ENCODE assay signal across 25 cellular contexts in genomic region chr11:102284008-102284407, GRCh38. TPM values are rescaled to one million over a fixed set of nuclear protein-coding genes. Genes with fewer than 3 reads are reported as not detected.
DNase-seq lines count a peak whose midpoint lies in the region; ATAC-seq, FAIRE-seq and TF ChIP-seq lines count a peak whose summit lies in the region.
"Had no signal": no experiment of that assay in that cellular context is flagged by ENCODE, and none has a peak within 500 bp of the region (broad histone marks: within the 10 kb centered on the region; RNA-seq: fewer than 3 reads in every experiment).

No MANE protein-coding gene starts in this region.

- in situ Hi-C loops in HepG2 (cut with HindIII; ENCODE audit: extremely low pct_ligation_motif_present, low pct_unique_long_range_greater_than_20kb), result no loop called here

- ATAC-seq in HepG2 (no peak), right lobe of liver (no peak), GM21526 (IDR thresholded peaks at IDR 0.05; ENCODE audit: low FRiP score, unreplicated experiment) (no peak)
- ATAC-seq: CD8-positive, alpha-beta T cell; GM23338 had no signal

- peak overlapping the region; percentile 19 for H3K27ac Mint-ChIP-seq in type B pancreatic cell
- H3K27ac Mint-ChIP-seq: B cell; CD8-positive, alpha-beta T cell; GM23338 had no signal

- no peak for TF ChIP-seq POLR2A in HepG2 (IDR thresholded peaks at IDR 0.05; ENCODE audit: insufficient read depth in 1 of 2, low read depth in 2 of 2, low read length in 2 of 2)
- TF ChIP-seq POLR2A in right lobe of liver (IDR thresholded peaks at IDR 0.05), result no peak

- BruUV-seq in HepG2 (replicated peaks; lab: Mats Ljungman, UMichigan), result no TSS peak

- no peak overlapping the region for H3K4me3 Mint-ChIP-seq in type B pancreatic cell
- H3K4me3 Mint-ChIP-seq: B cell; CD4-positive, CD25-positive, alpha-beta regulatory T cell; CD8-positive, alpha-beta T cell; GM23338; HFFc6 had no signal

- H3K36me3 Mint-ChIP-seq in type B pancreatic cell, result peaks cover 3% of the 10 kb centered on the region
- H3K36me3 Mint-ChIP-seq: CD4-positive, CD25-positive, alpha-beta regulatory T cell; CD8-positive, alpha-beta T cell had no signal

- no peaks in the 10 kb centered on the region for H3K36me3 ChIP-seq in HepG2 (replicated peaks in 1 of 2; ENCODE audit: control insufficient read depth in 1 of 2, insufficient read depth in 2 of 2, low read length in 2 of 2)
- no peaks in the 10 kb centered on the region for H3K36me3 ChIP-seq in right lobe of liver
- no peaks in the 10 kb centered on the region for H3K36me3 ChIP-seq in osteoblast (ENCODE audit: insufficient read depth, low read length)
- H3K36me3 ChIP-seq: BLaER1, HAP-1 had no signal

- CTCF ChIA-PET in HepG2 (lab: Yijun Ruan, JAX; ENCODE audit: low intra/inter-chr PET ratio, low total read pairs), result no interaction called here

- intact Hi-C loops in HepG2 (cut with micrococcal nuclease; ENCODE audit: unreplicated experiment), result no loop called here
- intact Hi-C loops in right lobe of liver (cut with DNase I), result no loop called here

- no peaks in the 10 kb centered on the region for H3K9me3 Mint-ChIP-seq in type B pancreatic cell
- H3K9me3 Mint-ChIP-seq: CD4-positive, CD25-positive, alpha-beta regulatory T cell; CD8-positive, alpha-beta T cell; GM23338; HFFc6 had no signal

- H4K20me1 ChIP-seq in HepG2 (ENCODE audit: insufficient read depth, low read length) (no peaks in the 10 kb centered on the region), osteoblast (ENCODE audit: insufficient read depth, low read length) (no peaks in the 10 kb centered on the region)
- H4K20me1 ChIP-seq: BLaER1 had no signal

- no peak for TF ChIP-seq RAD21 in HepG2 (CRISPR knock-in tag; IDR thresholded peaks at IDR 0.05)

- no peak for DNase-seq in HepG2 (ENCODE audit: low spot score)
- no peak for DNase-seq in right lobe of liver
- DNase-seq in epithelial cell of esophagus (ENCODE audit: low read depth), result peak; percentile 51
- DNase-seq in osteoblast (ENCODE audit: insufficient read length, low spot score, missing footprints), result no peak
- no peak for DNase-seq in type B pancreatic cell (ENCODE audit: extremely low spot score, unreplicated experiment)
- no peak for DNase-seq in activated naive CD4-positive, alpha-beta T cell treated with anti-CD3 and anti-CD28 coated beads, Interleukin-2, amount 50 U/mL, for 16 hours
- DNase-seq in NCI-H1694 (lab: John Stamatoyannopoulos, UW), result no peak
- DNase-seq: Caco-2; CD4-positive, CD25-positive, alpha-beta regulatory T cell; CD8-positive, alpha-beta T cell; DMS153; DND-41; HFFc6 had no signal

- no peak overlapping the region for H3K9ac ChIP-seq in HepG2 (ENCODE audit: insufficient read depth, low read depth, low read length)
- H3K9ac ChIP-seq: BLaER1 had no signal

- 55% methylated on average over 3 of the region's 3 CpGs for WGBS in HepG2 (ENCODE audit: low lambda C conversion rate)
- WGBS in right lobe of liver (ENCODE audit: insufficient coverage, low coverage, low lambda C conversion rate, missing lambda C conversion rate), result 76% methylated on average over 3 of the region's 3 CpGs

- no peaks in the 10 kb centered on the region for H3K79me2 ChIP-seq in HepG2 (ENCODE audit: insufficient read depth, low read length)
- H3K79me2 ChIP-seq in osteoblast (ENCODE audit: insufficient read depth, low read length), result no peaks in the 10 kb centered on the region

- H3K27me3 Mint-ChIP-seq in type B pancreatic cell, result no peaks in the 10 kb centered on the region

- peaks cover 81% of the 10 kb centered on the region for H3K4me1 ChIP-seq in HepG2 (ENCODE audit: insufficient read depth, low read length)
- peaks cover 0 to 12% (median 0%) of the 10 kb centered on the region in 4 donors for H3K4me1 ChIP-seq in right lobe of liver
- H3K4me1 ChIP-seq in osteoblast (ENCODE audit: insufficient read depth, low read length), result peaks cover 16% of the 10 kb centered on the region

- TF ChIP-seq EP300 in HepG2 (IDR thresholded peaks at IDR 0.05; ENCODE audit: low read depth in 2 of 2, low read length in 2 of 2) (no peak), HepG2 (CRISPR knock-in tag; IDR thresholded peaks at IDR 0.05; ENCODE audit: borderline replicate concordance) (no peak)

- peaks cover 32% of the 10 kb centered on the region for H3K4me1 Mint-ChIP-seq in type B pancreatic cell (ENCODE audit: unreplicated experiment)

- H3K27me3 ChIP-seq in HepG2 (ENCODE audit: control insufficient read depth in 1 of 2, insufficient read depth in 2 of 2, low read length in 2 of 2), result no peaks in the 10 kb centered on the region
- no peaks in the 10 kb centered on the region for H3K27me3 ChIP-seq in right lobe of liver
- no peaks in the 10 kb centered on the region for H3K27me3 ChIP-seq in osteoblast (ENCODE audit: insufficient read depth, low read length)
- H3K27me3 ChIP-seq: BLaER1 had no signal

- TF ChIP-seq CTCF in HepG2 (CRISPR knock-in tag; IDR thresholded peaks at IDR 0.05) (no peak), right lobe of liver (IDR thresholded peaks at IDR 0.05) (no peak), epithelial cell of esophagus (IDR thresholded peaks at IDR 0.05; ENCODE audit: insufficient read depth, low read depth, low read length, missing control alignments) (no peak), osteoblast (IDR thresholded peaks at IDR 0.05; ENCODE audit: extremely low read depth, low read depth, low read length) (no peak), type B pancreatic cell (conservative IDR thresholded peaks at IDR 0.05) (no peak)

- no peak overlapping the region for H2AFZ ChIP-seq in HepG2 (ENCODE audit: low read length)
- no peak overlapping the region for H2AFZ ChIP-seq in osteoblast (ENCODE audit: low read length)

- H3K27ac ChIP-seq in HepG2 (ENCODE audit: extremely low read length, insufficient read depth, low read length), result no peak overlapping the region
- no peak overlapping the region for H3K27ac ChIP-seq in right lobe of liver
- H3K27ac ChIP-seq in osteoblast (ENCODE audit: low read depth, low read length), result peak overlapping the region; percentile 82
- H3K27ac ChIP-seq: 22Rv1, BLaER1, C4-2B had no signal

- no peak overlapping the region for H3K4me2 ChIP-seq in HepG2 (ENCODE audit: low read depth, low read length)
- no peak overlapping the region for H3K4me2 ChIP-seq in osteoblast (ENCODE audit: insufficient read depth, low read length)
- H3K4me2 ChIP-seq: BLaER1, GM23338 had no signal

- H3K9me3 ChIP-seq in HepG2 (ENCODE audit: low read length) (no peaks in the 10 kb centered on the region), right lobe of liver (no peaks in the 10 kb centered on the region), osteoblast (ENCODE audit: low read depth, low read length) (no peaks in the 10 kb centered on the region)
- H3K9me3 ChIP-seq: BLaER1, Caco-2, HAP-1 had no signal

- FAIRE-seq in HepG2 (lab: Jason Lieb, UNC), result no peak
- FAIRE-seq: A204.1, G401.6, GM12892, GM19239, H54 had no signal

- no peak overlapping the region for H3K4me3 ChIP-seq in HepG2 (replicated peaks in 1 of 3; ENCODE audit: insufficient read depth in 1 of 3, low read depth in 2 of 3, low read length in 3 of 3)
- no peak overlapping the region for H3K4me3 ChIP-seq in right lobe of liver
- H3K4me3 ChIP-seq in epithelial cell of esophagus (ENCODE audit: low read length), result no peak overlapping the region
- no peak overlapping the region for H3K4me3 ChIP-seq in osteoblast (ENCODE audit: insufficient read depth, low read length)
- H3K4me3 ChIP-seq: BLaER1, GM23338, HAP-1 had no signal

- POLR2A ChIA-PET in HepG2 (lab: Yijun Ruan, JAX), result no interaction called here

TF ChIP-seq in HepG2, 621 proteins besides CTCF, POLR2A, EP300 and RAD21:
- no peak for TF ChIP-seq FOXK1 (CRISPR knock-in tag; IDR thresholded peaks at IDR 0.05; ENCODE audit: borderline replicate concordance, low read depth)
- no peak for TF ChIP-seq REL (CRISPR knock-in tag; conservative IDR thresholded peaks at IDR 0.05)
- TF ChIP-seq BCL6 (CRISPR knock-in tag; IDR thresholded peaks at IDR 0.05), result peak; percentile 85
- no peak for TF ChIP-seq E2F5 (CRISPR knock-in tag; conservative IDR thresholded peaks at IDR 0.05)

RNA-seq across cellular contexts. Expression of gene BIRC3, which starts 33.3 kb away (rescaled TPM):
- total RNA-seq in HepG2 (2016; rRNA removed; fragmentation: Illumina TruSeq; extraction: Trizol) (4.2 and 7.5 TPM in 2 replicates), right lobe of liver (100 to 1,000 TPM in 1 of 6 experiments, 10 to 100 TPM in 2, 1 to 10 TPM in 3; 1.6 to 106 (median 15.2) TPM), osteoblast (1.2 and 1.8 TPM in 2 replicates), type B pancreatic cell (ENCODE audit: low replicate concordance) (2.3 and 2.8 TPM in 2 replicates)
- 0.40 and 0.71 TPM in 2 replicates for total RNA-seq in HepG2 (2016; cell fraction: cytosol; rRNA removed; fragmentation: Illumina TruSeq; extraction: Trizol; ENCODE audit: low read depth)
- 4.6 and 6.5 TPM in 2 replicates for total RNA-seq in HepG2 (2016; cell fraction: insoluble cytoplasmic fraction; rRNA removed; fragmentation: Illumina TruSeq; extraction: Trizol)
- 2.8 and 3.6 TPM in 2 replicates for total RNA-seq in HepG2 (2016; cell fraction: membrane; rRNA removed; fragmentation: Illumina TruSeq; extraction: Trizol)
- total RNA-seq in HepG2 (2016; cell fraction: nucleus; rRNA removed; fragmentation: Illumina TruSeq; extraction: Trizol), result 2.7 and 2.9 TPM in 2 replicates
- polyA plus RNA-seq in HepG2 (2011; rRNA removed), result 0.41 and 0.50 TPM in 2 replicates
- 0.21 and 0.51 TPM in 2 replicates for polyA plus RNA-seq in HepG2 (2011; cell fraction: cytosol; rRNA removed)
- 0.18 and 0.52 TPM in 2 replicates for polyA plus RNA-seq in HepG2 (2011; cell fraction: nucleus; rRNA removed)
- 0.56 and 1.1 TPM in 2 replicates for polyA plus RNA-seq in HepG2 (2012)
- 0.20 TPM in 2 replicates for polyA plus RNA-seq in HepG2 (2016; cell fraction: cytosol; fragmentation: Illumina TruSeq; extraction: Trizol; ENCODE audit: low read depth)
- 4.2 and 5.5 TPM in 2 replicates for polyA plus RNA-seq in HepG2 (2016; cell fraction: insoluble cytoplasmic fraction; fragmentation: Illumina TruSeq; extraction: Trizol; ENCODE audit: low read depth)
- 1.1 and 1.2 TPM in 2 replicates for polyA plus RNA-seq in HepG2 (2016; cell fraction: membrane; fragmentation: Illumina TruSeq; extraction: Trizol; ENCODE audit: low read depth)
- 2.7 and 3.7 TPM in 2 replicates for polyA plus RNA-seq in HepG2 (2016; cell fraction: nucleus; fragmentation: Illumina TruSeq; extraction: Trizol; ENCODE audit: insufficient read depth, low read depth)
- 0.10 and 3.6 TPM in 2 replicates for polyA minus RNA-seq in HepG2 (2011; rRNA and poly(A)+ RNA removed; ENCODE audit: low replicate concordance)
- 0.99 and 1.6 TPM in 2 replicates for polyA minus RNA-seq in HepG2 (2011; cell fraction: cytosol; rRNA and poly(A)+ RNA removed)
- polyA minus RNA-seq in HepG2 (2011; cell fraction: nucleus; rRNA and poly(A)+ RNA removed), result 0.52 and 1.2 TPM in 2 replicates
- polyA plus RNA-seq: GM23338 had no signal
